10 cellular contexts compared by ENCODE assay signal in genomic region chr7:129947701-129948100, GRCh38. TPM values are rescaled to one million over a fixed set of nuclear protein-coding genes. Genes with fewer than 3 reads are reported as not detected.
DNase-seq lines count a peak whose midpoint lies in the region; ATAC-seq and TF ChIP-seq lines count a peak whose summit lies in the region.
"Had no signal": no experiment of that assay in that cellular context is flagged by ENCODE, and none has a peak within 500 bp of the region (broad histone marks: within the 10 kb centered on the region; RNA-seq: fewer than 3 reads in every experiment).

No MANE protein-coding gene starts in this region.

- H3K4me3 ChIP-seq in right cardiac atrium (ENCODE audit: low read length): no peak overlapping the region
- H3K4me3 ChIP-seq in brain microvascular endothelial cell (ENCODE audit: low read depth, low read length): no peak overlapping the region
- no peak overlapping the region for H3K4me3 ChIP-seq in vagina
- H3K4me3 ChIP-seq: skin epidermis had no signal

- H3K27ac ChIP-seq in right cardiac atrium (ENCODE audit: low read length): peak overlapping the region; percentile 28
- peak overlapping the region; percentile 78 for H3K27ac ChIP-seq in brain microvascular endothelial cell
- peak overlapping the region; percentile 99 for H3K27ac ChIP-seq in vagina

- H3K27me3 ChIP-seq in right cardiac atrium (ENCODE audit: control insufficient read depth, insufficient read depth) (no peaks in the 10 kb centered on the region), brain microvascular endothelial cell (replicated peaks) (no peaks in the 10 kb centered on the region), vagina (no peaks in the 10 kb centered on the region)

- no peak for DNase-seq in right cardiac atrium
- DNase-seq in left cardiac atrium: no peak
- DNase-seq in brain microvascular endothelial cell: peak; percentile 7
- peak; percentile 18 for DNase-seq in myocyte (ENCODE audit: low read depth)
- no peak for DNase-seq in vagina (ENCODE audit: extremely low spot score in 2 of 2)
- DNase-seq in activated CD4-positive, alpha-beta T cell treated with anti-CD3 and anti-CD28 coated beads for 4 hours: no peak
- DNase-seq in hypothalamus (lab: John Stamatoyannopoulos, UW): no peak
- DNase-seq: NCI-H69 had no signal

- TF ChIP-seq POLR2A in vagina (IDR thresholded peaks at IDR 0.05): no peak

- H3K4me1 ChIP-seq in right cardiac atrium (ENCODE audit: control insufficient read depth, insufficient read depth, low read length): peaks cover 5% of the 10 kb centered on the region
- peaks cover 45% of the 10 kb centered on the region for H3K4me1 ChIP-seq in vagina

- ATAC-seq in right cardiac atrium (no peak), left cardiac atrium (no peak), HG03457 (IDR thresholded peaks at IDR 0.05; ENCODE audit: unreplicated experiment) (no peak)

- in situ Hi-C loops in brain microvascular endothelial cell (cut with HindIII; ENCODE audit: low pct_ligation_motif_present, low sequenced_read_pairs): no loop called here

- intact Hi-C loops in right cardiac atrium (cut with DNase I) (loop anchor here in 1 of 4 donors (5.0 kb wide), 1 partner anchor 115 kb away; no protein-coding TSS in a partner anchor), left cardiac atrium (cut with DNase I) (loop anchor here in 1 of 2 donors (5.0 kb wide), 1 partner anchor 115 kb away; no protein-coding TSS in a partner anchor), vagina (cut with DNase I) (no loop called here)

- 66% methylated on average over 8 of the region's 8 CpGs for WGBS in right cardiac atrium

- TF ChIP-seq CTCF in brain microvascular endothelial cell (IDR thresholded peaks at IDR 0.05; ENCODE audit: low read depth, low read length, missing control alignments): no peak
- no peak for TF ChIP-seq CTCF in vagina (IDR thresholded peaks at IDR 0.05)

- H3K36me3 ChIP-seq in brain microvascular endothelial cell (replicated peaks): no peaks in the 10 kb centered on the region
- H3K36me3 ChIP-seq in vagina: no peaks in the 10 kb centered on the region

- H3K9me3 ChIP-seq in right cardiac atrium (ENCODE audit: control insufficient read depth, low read length) (no peaks in the 10 kb centered on the region), vagina (no peaks in the 10 kb centered on the region)

RNA-seq across cellular contexts. Expression of gene UBE2H, which starts 5.1 kb away (rescaled TPM):
- 10 to 100 TPM; 59.9 to 79.0 (median 72.0) TPM for total RNA-seq in right cardiac atrium
- polyA plus RNA-seq in right cardiac atrium: 38.2 TPM
- total RNA-seq in left cardiac atrium: 10 to 100 TPM; 65.5 to 77.8 TPM
- total RNA-seq in myocyte: 123 and 128 TPM in 2 replicates
- 112 TPM for polyA plus RNA-seq in myocyte (2012)
- total RNA-seq in vagina: 68.5 TPM

Comparison
In these comparisons a context has a peak if more than half of its experiments do, and no peak if none do; other contexts are left out.
1. DNase-seq: peak in brain microvascular endothelial cell (single experiment) and myocyte (single experiment); none in right cardiac atrium (0 of 3), left cardiac atrium (single experiment), vagina (0 of 2), activated CD4-positive, alpha-beta T cell treated with anti-CD3 and anti-CD28 coated beads for 4 hours (0 of 2) and hypothalamus (0 of 51).
2. H3K27ac ChIP-seq: peak in every context shown above with its lines; median percentile 99 in vagina; 78 in brain microvascular endothelial cell; 28 in right cardiac atrium.